ENCODE assay signal across 33 cellular contexts in the genomic region with DNA sequence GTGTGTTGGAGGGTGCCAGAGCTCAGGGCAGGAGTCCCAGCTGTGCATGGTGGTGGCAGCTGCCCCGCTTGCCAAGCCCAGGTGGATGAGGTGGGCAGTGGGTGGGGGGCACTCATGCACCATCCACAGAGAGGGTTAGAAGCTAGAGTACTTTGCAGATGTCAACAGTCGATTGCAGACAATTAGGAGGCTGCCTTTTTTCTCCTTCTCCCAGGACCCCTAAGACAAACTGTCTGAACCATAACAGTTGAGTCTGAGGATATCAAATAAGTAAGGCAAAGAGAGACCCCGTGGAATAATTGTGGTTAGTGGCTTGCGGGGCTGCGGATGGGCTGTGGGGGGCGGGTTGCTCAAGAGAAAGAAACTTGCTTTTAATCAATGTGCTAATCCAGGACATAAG.
DNase-seq lines count a peak whose midpoint lies in the region; ATAC-seq and TF ChIP-seq lines count a peak whose summit lies in the region.
"Had no signal": no experiment of that assay in that cellular context is flagged by ENCODE, and none has a peak within 500 bp of the region (broad histone marks: within the 10 kb centered on the region; RNA-seq: fewer than 3 reads in every experiment).

No MANE protein-coding gene starts in this region.

- H3K9me3 ChIP-seq in CD8-positive, alpha-beta T cell (ENCODE audit: low read length) = no peaks in the 10 kb centered on the region
- H3K9me3 ChIP-seq in naive thymus-derived CD4-positive, alpha-beta T cell (ENCODE audit: control insufficient read depth in 2 of 3, low read length in 3 of 3) = no peaks in the 10 kb centered on the region
- H3K9me3 ChIP-seq: right lobe of liver had no signal

- no peak for TF ChIP-seq CTCF in CD8-positive, alpha-beta T cell (IDR thresholded peaks at IDR 0.05)

- CTCF ChIA-PET in activated CD4-positive, alpha-beta T cell treated with anti-CD3 and anti-CD28 coated beads, Interleukin-2, amount 10 ng/mL, durations not matched to agents 7 days and 5 days (lab: Charles Lee) = interaction anchor here (0.6 to 1.2 kb wide), 3 partner anchors 10 to 450 kb away, joined by 3 to 4 read pairs (median 3); no protein-coding TSS in a partner anchor
- CTCF ChIA-PET in CD8-positive, alpha-beta T cell (lab: Charles Lee) = interaction anchor here (1.3 to 1.8 kb wide), 3 partner anchors 17 to 1543 kb away, joined by 3 to 4 read pairs (median 3); no protein-coding TSS in a partner anchor
- CTCF ChIA-PET in activated CD8-positive, alpha-beta T cell treated with anti-CD3 and anti-CD28 coated beads, Interleukin-2, amount 10 ng/mL, durations not matched to agents 7 days and 5 days (lab: Charles Lee) = interaction anchor here (2.7 kb wide), 1 partner anchor 15 kb away, joined by 21 read pairs; no protein-coding TSS in a partner anchor
- CTCF ChIA-PET in naive thymus-derived CD4-positive, alpha-beta T cell (lab: Charles Lee) = no interaction called here

- peaks cover 91% of the 10 kb centered on the region for H3K4me1 Mint-ChIP-seq in activated CD4-positive, alpha-beta T cell treated with anti-CD3 and anti-CD28 coated beads, Interleukin-2, amount 10 ng/mL, durations not matched to agents 7 days and 5 days
- H3K4me1 Mint-ChIP-seq in CD8-positive, alpha-beta T cell (ENCODE audit: low read depth) = peaks cover 86% of the 10 kb centered on the region
- H3K4me1 Mint-ChIP-seq in activated CD8-positive, alpha-beta T cell treated with anti-CD3 and anti-CD28 coated beads, Interleukin-2, amount 10 ng/mL, durations not matched to agents 7 days and 5 days (ENCODE audit: low read depth) = peaks cover 71% of the 10 kb centered on the region
- peaks cover 58 to 100% (median 94%) of the 10 kb centered on the region in 7 donors for H3K4me1 Mint-ChIP-seq in naive thymus-derived CD4-positive, alpha-beta T cell

- H3K9me3 Mint-ChIP-seq in activated CD4-positive, alpha-beta T cell treated with anti-CD3 and anti-CD28 coated beads, Interleukin-2, amount 10 ng/mL, durations not matched to agents 7 days and 5 days = peaks cover 9% of the 10 kb centered on the region
- no peaks in the 10 kb centered on the region for H3K9me3 Mint-ChIP-seq in CD8-positive, alpha-beta T cell
- peaks cover 5% of the 10 kb centered on the region for H3K9me3 Mint-ChIP-seq in activated CD8-positive, alpha-beta T cell treated with anti-CD3 and anti-CD28 coated beads, Interleukin-2, amount 10 ng/mL, durations not matched to agents 7 days and 5 days (ENCODE audit: insufficient read depth)
- peaks cover 0 to 1% (median 0%) of the 10 kb centered on the region in 11 donors for H3K9me3 Mint-ChIP-seq in naive thymus-derived CD4-positive, alpha-beta T cell

- no peak overlapping the region for H3K4me3 Mint-ChIP-seq in activated CD4-positive, alpha-beta T cell treated with anti-CD3 and anti-CD28 coated beads, Interleukin-2, amount 10 ng/mL, durations not matched to agents 7 days and 5 days
- H3K4me3 Mint-ChIP-seq in CD8-positive, alpha-beta T cell = peak overlapping the region; percentile 83
- H3K4me3 Mint-ChIP-seq in activated CD8-positive, alpha-beta T cell treated with anti-CD3 and anti-CD28 coated beads, Interleukin-2, amount 10 ng/mL, durations not matched to agents 7 days and 5 days = no peak overlapping the region
- peak overlapping the region in 9 of 10 donors; percentile 21 to 90 (median 82) for H3K4me3 Mint-ChIP-seq in naive thymus-derived CD4-positive, alpha-beta T cell
- H3K4me3 Mint-ChIP-seq: H9 had no signal

- POLR2A ChIA-PET in activated CD4-positive, alpha-beta T cell treated with anti-CD3 and anti-CD28 coated beads, Interleukin-2, amount 10 ng/mL, durations not matched to agents 7 days and 5 days (lab: Charles Lee) = no interaction called here
- POLR2A ChIA-PET in CD8-positive, alpha-beta T cell (lab: Charles Lee) = no interaction called here
- POLR2A ChIA-PET in activated CD8-positive, alpha-beta T cell treated with anti-CD3 and anti-CD28 coated beads, Interleukin-2, amount 10 ng/mL, durations not matched to agents 7 days and 5 days (lab: Charles Lee) = no interaction called here
- POLR2A ChIA-PET in naive thymus-derived CD4-positive, alpha-beta T cell (lab: Charles Lee) = interaction anchor here (0.9 to 4.5 kb wide), 3 partner anchors 9 to 54 kb away, joined by 4 to 33 read pairs (median 4); no protein-coding TSS in a partner anchor

- no peaks in the 10 kb centered on the region for H3K36me3 ChIP-seq in CD8-positive, alpha-beta T cell (ENCODE audit: insufficient read depth, low read length)
- no peaks in the 10 kb centered on the region for H3K36me3 ChIP-seq in naive thymus-derived CD4-positive, alpha-beta T cell (ENCODE audit: control insufficient read depth in 2 of 3, insufficient read depth in 3 of 3, low read length in 3 of 3)
- H3K36me3 ChIP-seq: esophagus muscularis mucosa, left ventricle myocardium inferior, right lobe of liver, spleen had no signal

- H3K27me3 Mint-ChIP-seq in activated CD4-positive, alpha-beta T cell treated with anti-CD3 and anti-CD28 coated beads, Interleukin-2, amount 10 ng/mL, durations not matched to agents 7 days and 5 days = no peaks in the 10 kb centered on the region
- no peaks in the 10 kb centered on the region for H3K27me3 Mint-ChIP-seq in CD8-positive, alpha-beta T cell (ENCODE audit: low read depth)
- H3K27me3 Mint-ChIP-seq in activated CD8-positive, alpha-beta T cell treated with anti-CD3 and anti-CD28 coated beads, Interleukin-2, amount 10 ng/mL, durations not matched to agents 7 days and 5 days (ENCODE audit: low read depth) = no peaks in the 10 kb centered on the region
- H3K27me3 Mint-ChIP-seq in naive thymus-derived CD4-positive, alpha-beta T cell = no peaks in the 10 kb centered on the region

- no peak overlapping the region for H3K4me3 ChIP-seq in CD8-positive, alpha-beta T cell (ENCODE audit: low read depth, low read length)
- no peak overlapping the region for H3K4me3 ChIP-seq in naive thymus-derived CD4-positive, alpha-beta T cell (ENCODE audit: low read length)
- H3K4me3 ChIP-seq: esophagus muscularis mucosa, K562, left ventricle myocardium inferior, right lobe of liver, SK-N-MC, spleen had no signal

- no peaks in the 10 kb centered on the region for H3K27me3 ChIP-seq in CD8-positive, alpha-beta T cell (ENCODE audit: insufficient read depth, low read length)
- H3K27me3 ChIP-seq in naive thymus-derived CD4-positive, alpha-beta T cell (ENCODE audit: control insufficient read depth in 2 of 2, insufficient read depth in 2 of 2, low read length in 2 of 2) = no peaks in the 10 kb centered on the region
- H3K27me3 ChIP-seq: right lobe of liver had no signal

- intact Hi-C loops in CD8-positive, alpha-beta T cell (cut with DNase I, micrococcal nuclease) = loop anchor here (5.0 kb wide), 4 partner anchors 86 to 1549 kb away; a partner anchor contains a TSS
- intact Hi-C loops in naive thymus-derived CD4-positive, alpha-beta T cell (cut with micrococcal nuclease) = loop anchor here (5.0 to 10.0 kb wide), 8 partner anchors 54 to 1549 kb away; a partner anchor contains a TSS

- no peak overlapping the region for H3K27ac ChIP-seq in CD8-positive, alpha-beta T cell (ENCODE audit: low read depth, low read length)
- H3K27ac ChIP-seq in naive thymus-derived CD4-positive, alpha-beta T cell (ENCODE audit: low read depth, low read length) = peak overlapping the region; percentile 80
- H3K27ac ChIP-seq: esophagus muscularis mucosa, left ventricle myocardium inferior, right lobe of liver, SK-N-MC had no signal

- H3K27ac Mint-ChIP-seq in activated CD4-positive, alpha-beta T cell treated with anti-CD3 and anti-CD28 coated beads, Interleukin-2, amount 10 ng/mL, durations not matched to agents 7 days and 5 days = peak overlapping the region; percentile 96
- peak overlapping the region; percentile 98 for H3K27ac Mint-ChIP-seq in CD8-positive, alpha-beta T cell
- H3K27ac Mint-ChIP-seq in activated CD8-positive, alpha-beta T cell treated with anti-CD3 and anti-CD28 coated beads, Interleukin-2, amount 10 ng/mL, durations not matched to agents 7 days and 5 days = peak overlapping the region; percentile 88
- H3K27ac Mint-ChIP-seq in naive thymus-derived CD4-positive, alpha-beta T cell = peak overlapping the region; percentile 56 to 99 (median 97)
- H3K27ac Mint-ChIP-seq: H9, progenitor cell of endocrine pancreas had no signal

- DNase-seq in activated CD4-positive, alpha-beta T cell treated with anti-CD3 and anti-CD28 coated beads, Interleukin-2, amount 10 ng/mL, durations not matched to agents 7 days and 5 days = no peak
- no peak for DNase-seq in activated CD4-positive, alpha-beta T cell treated with anti-CD3 and anti-CD28 coated beads for 4 hours
- peak in 1 of 7 experiments; percentile 35 for DNase-seq in CD8-positive, alpha-beta T cell
- DNase-seq in activated CD8-positive, alpha-beta T cell treated with anti-CD3 and anti-CD28 coated beads, Interleukin-2, amount 10 ng/mL, durations not matched to agents 7 days and 5 days = no peak
- DNase-seq in naive thymus-derived CD4-positive, alpha-beta T cell = no peak
- DNase-seq in RPMI8226 (no peak), KBM-7 (no peak)
- DNase-seq: activated CD4-positive, alpha-beta T cell treated with anti-CD3 and anti-CD28 coated beads for 1 hour; AML-193; central memory CD4-positive, alpha-beta T cell; DMS153; foreskin fibroblast; H9; head of caudate nucleus; islet precursor cell; left ventricle myocardium inferior; mesenchymal stem cell; MM.1S; NCI-H1417 treated with DMSO at 0.1 percent for 48 hours; NCI-H2029 treated with DMSO at 0.1 percent for 48 hours; NCI-H524 treated with DMSO at 0.1 percent for 48 hours; nucleus accumbens; PC-3; right lobe of liver; spleen; stimulated activated CD4-positive, alpha-beta T cell treated with anti-CD3 and anti-CD28 coated beads, Interleukin-2, amount 100 ng/mL, for 24 hours; stimulated activated CD8-positive, alpha-beta memory T cell treated with anti-CD3 and anti-CD28 coated beads, Interleukin-4, amount 100 ng/mL, for 48 hours; trophoblast cell had no signal

- in situ Hi-C loops in KBM-7 (cut with MboI; ENCODE audit: low pct_unique_long_range_greater_than_20kb, low sequenced_read_pairs) = no loop called here

- peaks cover 26% of the 10 kb centered on the region for H3K36me3 Mint-ChIP-seq in activated CD4-positive, alpha-beta T cell treated with anti-CD3 and anti-CD28 coated beads, Interleukin-2, amount 10 ng/mL, durations not matched to agents 7 days and 5 days (ENCODE audit: low read depth)
- no peaks in the 10 kb centered on the region for H3K36me3 Mint-ChIP-seq in CD8-positive, alpha-beta T cell
- peaks cover 6% of the 10 kb centered on the region for H3K36me3 Mint-ChIP-seq in activated CD8-positive, alpha-beta T cell treated with anti-CD3 and anti-CD28 coated beads, Interleukin-2, amount 10 ng/mL, durations not matched to agents 7 days and 5 days (ENCODE audit: low read depth)
- peaks cover 0 to 13% (median 0%) of the 10 kb centered on the region in 5 donors for H3K36me3 Mint-ChIP-seq in naive thymus-derived CD4-positive, alpha-beta T cell

- peaks cover 74% of the 10 kb centered on the region for H3K4me1 ChIP-seq in CD8-positive, alpha-beta T cell (ENCODE audit: insufficient read depth, low read length)
- peaks cover 36 to 82% of the 10 kb centered on the region in 2 donors for H3K4me1 ChIP-seq in naive thymus-derived CD4-positive, alpha-beta T cell (ENCODE audit: control insufficient read depth in 2 of 2, insufficient read depth in 2 of 2, low read length in 2 of 2)
- H3K4me1 ChIP-seq: esophagus muscularis mucosa, left ventricle myocardium inferior, right lobe of liver had no signal

- no peak for ATAC-seq in CD8-positive, alpha-beta T cell
- ATAC-seq in activated CD8-positive, alpha-beta T cell treated with anti-CD3 and anti-CD28 coated beads, Interleukin-2, amount 10 ng/mL, durations not matched to agents 7 days and 5 days = no peak
- no peak for ATAC-seq in naive thymus-derived CD4-positive, alpha-beta T cell
- ATAC-seq in GM19455 (IDR thresholded peaks at IDR 0.05; ENCODE audit: unreplicated experiment) = no peak
- ATAC-seq: K562 had no signal

Comparison
In these comparisons a context has a peak if more than half of its experiments do, and no peak if none do; other contexts are left out.
1. H3K4me3 Mint-ChIP-seq: peak in CD8-positive, alpha-beta T cell (single experiment) and naive thymus-derived CD4-positive, alpha-beta T cell (9 of 10); none in activated CD4-positive, alpha-beta T cell treated with anti-CD3 and anti-CD28 coated beads, Interleukin-2, amount 10 ng/mL, durations not matched to agents 7 days and 5 days (single experiment) and activated CD8-positive, alpha-beta T cell treated with anti-CD3 and anti-CD28 coated beads, Interleukin-2, amount 10 ng/mL, durations not matched to agents 7 days and 5 days (single experiment).
2. Peak in every context shown above with its lines, with median percentiles within 50 percentile points of each other: H3K27ac Mint-ChIP-seq.